In the genomic region with DNA sequence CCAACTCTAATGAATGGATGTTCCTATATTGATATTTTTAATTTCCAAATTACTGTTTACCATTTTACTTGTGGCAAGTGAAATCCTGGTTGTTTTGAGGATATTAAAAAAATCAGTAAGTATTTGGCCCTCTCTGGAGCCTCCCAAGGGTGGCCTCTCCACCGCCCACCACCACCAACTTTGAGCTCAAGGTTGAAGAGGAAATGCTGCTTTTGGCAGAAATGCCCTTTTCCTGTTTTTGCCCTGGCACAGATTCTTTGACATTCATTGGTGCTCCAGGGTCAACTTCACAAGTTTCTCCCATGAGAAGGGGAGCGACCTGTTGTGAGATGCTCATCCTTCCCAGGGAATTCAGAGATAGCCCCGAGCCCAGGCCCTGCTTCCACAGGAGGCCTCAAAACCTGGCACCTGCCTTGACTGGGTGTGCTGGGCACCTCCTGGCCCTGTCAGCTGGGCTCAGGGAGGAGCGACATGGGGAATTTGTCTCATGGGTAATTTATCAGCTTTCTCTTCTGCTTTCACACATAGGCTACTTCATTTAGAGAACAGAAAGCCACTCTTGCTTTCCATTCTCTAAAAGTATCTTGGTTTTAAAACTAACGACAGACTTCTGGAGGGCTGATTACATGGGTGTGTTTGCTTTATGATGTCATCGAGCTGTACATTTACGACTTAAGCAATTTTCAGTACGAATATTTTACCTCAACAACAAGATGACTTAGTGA, we compare ENCODE assay signal across 9 cellular contexts.
A peak's percentile ranks its signal among the peaks of the same experiment; 100 is the strongest.
DNase-seq lines count a peak whose midpoint lies in the region; ATAC-seq and TF ChIP-seq lines count a peak whose summit lies in the region.
"Had no signal": no experiment of that assay in that cellular context is flagged by ENCODE, and none has a peak within 500 bp of the region (broad histone marks: within the 10 kb centered on the region; RNA-seq: fewer than 3 reads in every experiment).

No MANE protein-coding gene starts in this region.

- H3K27me3 ChIP-seq in WERI-Rb-1 (ENCODE audit: insufficient read depth, low read depth, severe bottlenecking) = peaks cover 3% of the 10 kb centered on the region

- no peak overlapping the region for H3K4me3 ChIP-seq in WERI-Rb-1 (ENCODE audit: low read depth, low read length)

- no peaks in the 10 kb centered on the region for H3K9me3 ChIP-seq in WERI-Rb-1 (ENCODE audit: severe bottlenecking)

- ATAC-seq in GM18868 (IDR thresholded peaks at IDR 0.05; ENCODE audit: unreplicated experiment) (peak; percentile 97), GM21526 (IDR thresholded peaks at IDR 0.05; ENCODE audit: low FRiP score, unreplicated experiment) (peak; percentile 92), HG03280 (IDR thresholded peaks at IDR 0.05; ENCODE audit: unreplicated experiment) (peak; percentile 87)

- H3K36me3 ChIP-seq in WERI-Rb-1 = no peaks in the 10 kb centered on the region

- no peak for TF ChIP-seq CTCF in WERI-Rb-1 (IDR thresholded peaks at IDR 0.05; ENCODE audit: low read depth, low read length)

- no peak overlapping the region for H3K27ac ChIP-seq in WERI-Rb-1

- DNase-seq in germinal center (ENCODE audit: low spot score) (peak; percentile 63), WERI-Rb-1 (no peak), EL (no peak), NCI-H446 (lab: John Stamatoyannopoulos, UW) (no peak)
- DNase-seq: stimulated activated CD4-positive, alpha-beta T cell treated with anti-CD3 and anti-CD28 coated beads, Interleukin-2, amount 100 ng/mL, for 24 hours; SW 1271 had no signal
